In the genomic region with DNA sequence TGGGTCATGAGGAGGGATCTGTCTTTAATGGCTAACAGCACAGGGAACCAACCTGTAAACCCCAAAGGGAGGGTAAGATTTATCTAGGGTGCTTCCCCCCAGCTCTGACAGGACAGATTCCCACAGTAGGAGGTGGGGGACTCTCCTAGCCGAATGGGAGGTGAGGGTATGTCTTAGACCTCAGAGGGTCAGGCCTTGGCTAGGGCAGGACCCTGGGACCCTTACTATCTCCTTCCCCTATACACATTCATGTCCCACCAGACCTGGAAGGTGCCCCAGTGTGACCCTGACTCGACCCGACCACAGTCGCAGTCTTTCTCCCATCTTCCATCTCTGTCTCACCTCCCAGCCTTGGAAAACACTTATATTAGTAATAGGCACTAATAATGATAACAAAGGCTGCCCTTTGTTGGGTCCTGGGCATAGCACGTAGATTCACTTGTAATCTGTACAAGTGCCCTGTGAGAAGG, we compare ENCODE assay signal across 1 cellular context.
TF ChIP-seq lines count a peak whose summit lies in the region.

No MANE protein-coding gene starts in this region.

TF ChIP-seq in HepG2, 621 proteins besides CTCF, POLR2A, EP300 and RAD21 (continued from another document and continues in another):
- TF ChIP-seq KDM5B (CRISPR knock-in tag; IDR thresholded peaks at IDR 0.05; ENCODE audit: borderline replicate concordance), result 0 out of 2 replicates have a peak, but pooled peaks have one; percentile 2
- TF ChIP-seq, protein P1, sequence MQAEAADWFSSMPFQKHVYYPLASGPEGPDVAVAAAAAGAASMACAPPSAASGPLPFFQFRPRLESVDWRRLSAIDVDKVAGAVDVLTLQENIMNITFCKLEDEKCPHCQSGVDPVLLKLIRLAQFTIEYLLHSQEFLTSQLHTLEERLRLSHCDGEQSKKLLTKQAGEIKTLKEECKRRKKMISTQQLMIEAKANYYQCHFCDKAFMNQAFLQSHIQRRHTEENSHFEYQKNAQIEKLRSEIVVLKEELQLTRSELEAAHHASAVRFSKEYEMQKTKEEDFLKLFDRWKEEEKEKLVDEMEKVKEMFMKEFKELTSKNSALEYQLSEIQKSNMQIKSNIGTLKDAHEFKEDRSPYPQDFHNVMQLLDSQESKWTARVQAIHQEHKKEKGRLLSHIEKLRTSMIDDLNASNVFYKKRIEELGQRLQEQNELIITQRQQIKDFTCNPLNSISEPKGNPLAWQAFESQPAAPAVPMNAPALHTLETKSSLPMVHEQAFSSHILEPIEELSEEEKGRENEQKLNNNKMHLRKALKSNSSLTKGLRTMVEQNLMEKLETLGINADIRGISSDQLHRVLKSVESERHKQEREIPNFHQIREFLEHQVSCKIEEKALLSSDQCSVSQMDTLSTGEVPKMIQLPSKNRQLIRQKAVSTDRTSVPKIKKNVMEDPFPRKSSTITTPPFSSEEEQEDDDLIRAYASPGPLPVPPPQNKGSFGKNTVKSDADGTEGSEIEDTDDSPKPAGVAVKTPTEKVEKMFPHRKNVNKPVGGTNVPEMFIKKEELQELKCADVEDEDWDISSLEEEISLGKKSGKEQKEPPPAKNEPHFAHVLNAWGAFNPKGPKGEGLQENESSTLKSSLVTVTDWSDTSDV (CRISPR knock-in tag; IDR thresholded peaks at IDR 0.05), result no peak
- TF ChIP-seq PAX8 (CRISPR knock-in tag; IDR thresholded peaks at IDR 0.05; ENCODE audit: borderline replicate concordance), result no peak
- TF ChIP-seq, protein P2, sequence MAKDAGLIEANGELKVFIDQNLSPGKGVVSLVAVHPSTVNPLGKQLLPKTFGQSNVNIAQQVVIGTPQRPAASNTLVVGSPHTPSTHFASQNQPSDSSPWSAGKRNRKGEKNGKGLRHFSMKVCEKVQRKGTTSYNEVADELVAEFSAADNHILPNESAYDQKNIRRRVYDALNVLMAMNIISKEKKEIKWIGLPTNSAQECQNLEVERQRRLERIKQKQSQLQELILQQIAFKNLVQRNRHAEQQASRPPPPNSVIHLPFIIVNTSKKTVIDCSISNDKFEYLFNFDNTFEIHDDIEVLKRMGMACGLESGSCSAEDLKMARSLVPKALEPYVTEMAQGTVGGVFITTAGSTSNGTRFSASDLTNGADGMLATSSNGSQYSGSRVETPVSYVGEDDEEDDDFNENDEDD (CRISPR knock-in tag; IDR thresholded peaks at IDR 0.05; ENCODE audit: borderline replicate concordance), result 0 out of 2 replicates have a peak, but pooled peaks have one; percentile 2
- no peak for TF ChIP-seq ZNF766 (CRISPR knock-in tag; IDR thresholded peaks at IDR 0.05; ENCODE audit: borderline replicate concordance)
- TF ChIP-seq KLF6 (CRISPR knock-in tag; IDR thresholded peaks at IDR 0.05), result no peak
- no peak for TF ChIP-seq SNRNP70 (IDR thresholded peaks at IDR 0.05; ENCODE audit: low read depth, low read length)
- no peak for TF ChIP-seq ZNF644 (CRISPR knock-in tag; IDR thresholded peaks at IDR 0.05; ENCODE audit: low read depth)
- 0 out of 2 replicates have a peak, but pooled peaks have one; percentile 10 for TF ChIP-seq ZNF572 (CRISPR knock-in tag; IDR thresholded peaks at IDR 0.05)
- peak; percentile 0 for TF ChIP-seq ZNF781 (CRISPR knock-in tag; IDR thresholded peaks at IDR 0.05; ENCODE audit: borderline replicate concordance, not compliant biosample characterization)
- TF ChIP-seq MBNL3 (CRISPR knock-in tag; conservative IDR thresholded peaks at IDR 0.05), result no peak
- TF ChIP-seq CHD4 (IDR thresholded peaks at IDR 0.05; ENCODE audit: borderline replicate concordance, low read length), result peak; percentile 57; the same call in 1 of the 2 replicates
- TF ChIP-seq HNRNPL (IDR thresholded peaks at IDR 0.05; ENCODE audit: low read depth, low read length), result no peak
- no peak for TF ChIP-seq ZNF256 (CRISPR knock-in tag; conservative IDR thresholded peaks at IDR 0.05)
- TF ChIP-seq, protein P3, sequence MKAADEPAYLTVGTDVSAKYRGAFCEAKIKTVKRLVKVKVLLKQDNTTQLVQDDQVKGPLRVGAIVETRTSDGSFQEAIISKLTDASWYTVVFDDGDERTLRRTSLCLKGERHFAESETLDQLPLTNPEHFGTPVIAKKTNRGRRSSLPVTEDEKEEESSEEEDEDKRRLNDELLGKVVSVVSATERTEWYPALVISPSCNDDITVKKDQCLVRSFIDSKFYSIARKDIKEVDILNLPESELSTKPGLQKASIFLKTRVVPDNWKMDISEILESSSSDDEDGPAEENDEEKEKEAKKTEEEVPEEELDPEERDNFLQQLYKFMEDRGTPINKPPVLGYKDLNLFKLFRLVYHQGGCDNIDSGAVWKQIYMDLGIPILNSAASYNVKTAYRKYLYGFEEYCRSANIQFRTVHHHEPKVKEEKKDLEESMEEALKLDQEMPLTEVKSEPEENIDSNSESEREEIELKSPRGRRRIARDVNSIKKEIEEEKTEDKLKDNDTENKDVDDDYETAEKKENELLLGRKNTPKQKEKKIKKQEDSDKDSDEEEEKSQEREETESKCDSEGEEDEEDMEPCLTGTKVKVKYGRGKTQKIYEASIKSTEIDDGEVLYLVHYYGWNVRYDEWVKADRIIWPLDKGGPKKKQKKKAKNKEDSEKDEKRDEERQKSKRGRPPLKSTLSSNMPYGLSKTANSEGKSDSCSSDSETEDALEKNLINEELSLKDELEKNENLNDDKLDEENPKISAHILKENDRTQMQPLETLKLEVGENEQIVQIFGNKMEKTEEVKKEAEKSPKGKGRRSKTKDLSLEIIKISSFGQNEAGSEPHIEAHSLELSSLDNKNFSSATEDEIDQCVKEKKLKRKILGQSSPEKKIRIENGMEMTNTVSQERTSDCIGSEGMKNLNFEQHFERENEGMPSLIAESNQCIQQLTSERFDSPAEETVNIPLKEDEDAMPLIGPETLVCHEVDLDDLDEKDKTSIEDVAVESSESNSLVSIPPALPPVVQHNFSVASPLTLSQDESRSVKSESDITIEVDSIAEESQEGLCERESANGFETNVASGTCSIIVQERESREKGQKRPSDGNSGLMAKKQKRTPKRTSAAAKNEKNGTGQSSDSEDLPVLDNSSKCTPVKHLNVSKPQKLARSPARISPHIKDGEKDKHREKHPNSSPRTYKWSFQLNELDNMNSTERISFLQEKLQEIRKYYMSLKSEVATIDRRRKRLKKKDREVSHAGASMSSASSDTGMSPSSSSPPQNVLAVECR (CRISPR knock-in tag; IDR thresholded peaks at IDR 0.05; ENCODE audit: borderline replicate concordance), result no peak
- no peak for TF ChIP-seq ZFP41 (CRISPR knock-in tag; IDR thresholded peaks at IDR 0.05; ENCODE audit: borderline replicate concordance)
- TF ChIP-seq ARID3A (IDR thresholded peaks at IDR 0.05; ENCODE audit: low read depth, low read length), result no peak
- peak; percentile 27 for TF ChIP-seq ZEB1 (IDR thresholded peaks at IDR 0.05; ENCODE audit: insufficient replicate concordance, low read depth)
- peak; percentile 14; the same call in 1 of the 2 replicates for TF ChIP-seq ZBTB4 (CRISPR knock-in tag; IDR thresholded peaks at IDR 0.05; ENCODE audit: borderline replicate concordance)
- 0 out of 2 replicates have a peak, but pooled peaks have one; percentile 4 for TF ChIP-seq CBX5 (CRISPR knock-in tag; IDR thresholded peaks at IDR 0.05; ENCODE audit: borderline replicate concordance)
- no peak for TF ChIP-seq ZFYVE20 (CRISPR knock-in tag; IDR thresholded peaks at IDR 0.05; ENCODE audit: borderline replicate concordance, low read depth)
- TF ChIP-seq ZBTB46 (CRISPR knock-in tag; IDR thresholded peaks at IDR 0.05; ENCODE audit: borderline replicate concordance), result 0 out of 2 replicates have a peak, but pooled peaks have one; percentile 41
- TF ChIP-seq EED (CRISPR knock-in tag; IDR thresholded peaks at IDR 0.05), result no peak
- TF ChIP-seq TBL1XR1 (IDR thresholded peaks at IDR 0.05; ENCODE audit: borderline replicate concordance, low read length, partially characterized antibody), result no peak
- TF ChIP-seq KLF16 (CRISPR knock-in tag; IDR thresholded peaks at IDR 0.05), result no peak
- TF ChIP-seq, protein P4, sequence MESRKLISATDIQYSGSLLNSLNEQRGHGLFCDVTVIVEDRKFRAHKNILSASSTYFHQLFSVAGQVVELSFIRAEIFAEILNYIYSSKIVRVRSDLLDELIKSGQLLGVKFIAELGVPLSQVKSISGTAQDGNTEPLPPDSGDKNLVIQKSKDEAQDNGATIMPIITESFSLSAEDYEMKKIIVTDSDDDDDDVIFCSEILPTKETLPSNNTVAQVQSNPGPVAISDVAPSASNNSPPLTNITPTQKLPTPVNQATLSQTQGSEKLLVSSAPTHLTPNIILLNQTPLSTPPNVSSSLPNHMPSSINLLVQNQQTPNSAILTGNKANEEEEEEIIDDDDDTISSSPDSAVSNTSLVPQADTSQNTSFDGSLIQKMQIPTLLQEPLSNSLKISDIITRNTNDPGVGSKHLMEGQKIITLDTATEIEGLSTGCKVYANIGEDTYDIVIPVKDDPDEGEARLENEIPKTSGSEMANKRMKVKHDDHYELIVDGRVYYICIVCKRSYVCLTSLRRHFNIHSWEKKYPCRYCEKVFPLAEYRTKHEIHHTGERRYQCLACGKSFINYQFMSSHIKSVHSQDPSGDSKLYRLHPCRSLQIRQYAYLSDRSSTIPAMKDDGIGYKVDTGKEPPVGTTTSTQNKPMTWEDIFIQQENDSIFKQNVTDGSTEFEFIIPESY (CRISPR knock-in tag; IDR thresholded peaks at IDR 0.05), result no peak
- no peak for TF ChIP-seq IRX3 (CRISPR knock-in tag; IDR thresholded peaks at IDR 0.05; ENCODE audit: borderline replicate concordance, low read depth)
- 0 out of 2 replicates have a peak, but pooled peaks have one; percentile 6 for TF ChIP-seq SMAD1 (CRISPR knock-in tag; IDR thresholded peaks at IDR 0.05; ENCODE audit: borderline replicate concordance, low read depth)
- TF ChIP-seq, protein P5, sequence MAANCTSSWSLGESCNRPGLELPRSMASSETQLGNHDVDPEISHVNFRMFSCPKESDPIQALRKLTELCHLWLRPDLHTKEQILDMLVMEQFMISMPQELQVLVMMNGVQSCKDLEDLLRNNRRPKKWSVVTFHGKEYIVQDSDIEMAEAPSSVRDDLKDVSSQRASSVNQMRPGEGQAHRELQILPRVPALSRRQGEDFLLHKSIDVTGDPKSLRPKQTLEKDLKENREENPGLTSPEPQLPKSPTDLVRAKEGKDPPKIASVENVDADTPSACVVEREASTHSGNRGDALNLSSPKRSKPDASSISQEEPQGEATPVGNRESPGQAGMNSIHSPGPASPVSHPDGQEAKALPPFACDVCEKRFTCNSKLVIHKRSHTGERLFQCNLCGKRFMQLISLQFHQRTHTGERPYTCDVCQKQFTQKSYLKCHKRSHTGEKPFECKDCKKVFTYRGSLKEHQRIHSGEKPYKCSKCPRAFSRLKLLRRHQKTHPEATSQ (CRISPR knock-in tag; IDR thresholded peaks at IDR 0.05; ENCODE audit: borderline replicate concordance), result no peak
- TF ChIP-seq ZNF350 (CRISPR knock-in tag; IDR thresholded peaks at IDR 0.05; ENCODE audit: borderline replicate concordance, low read depth), result peak; percentile 16; the same call in 1 of the 2 replicates
- 0 out of 2 replicates have a peak, but pooled peaks have one; percentile 7 for TF ChIP-seq THAP7 (CRISPR knock-in tag; IDR thresholded peaks at IDR 0.05)
- no peak for TF ChIP-seq ZBTB25 (CRISPR knock-in tag; IDR thresholded peaks at IDR 0.05)
